17 cellular contexts compared by ENCODE assay signal in genomic region chr1:223513309-223513708, GRCh38.
DNase-seq lines count a peak whose midpoint lies in the region; ATAC-seq and TF ChIP-seq lines count a peak whose summit lies in the region.
"Had no signal": no experiment of that assay in that cellular context is flagged by ENCODE, and none has a peak within 500 bp of the region (broad histone marks: within the 10 kb centered on the region; RNA-seq: fewer than 3 reads in every experiment).

No MANE protein-coding gene starts in this region.

- H3K27me3 Mint-ChIP-seq in activated CD4-positive, alpha-beta memory T cell treated with anti-CD3 and anti-CD28 coated beads for 36 hours, result no peaks in the 10 kb centered on the region
- H3K27me3 Mint-ChIP-seq: CD4-positive, alpha-beta memory T cell had no signal

- no peak overlapping the region for H3K27ac Mint-ChIP-seq in activated CD4-positive, alpha-beta memory T cell treated with anti-CD3 and anti-CD28 coated beads for 36 hours
- H3K27ac Mint-ChIP-seq: B cell had no signal

- no peaks in the 10 kb centered on the region for H3K9me3 ChIP-seq in lung (ENCODE audit: control insufficient read depth in 2 of 2, insufficient read depth in 1 of 2, low read length in 1 of 2)
- H3K9me3 ChIP-seq: SJSA1 had no signal

- ATAC-seq in lung (ENCODE audit: insufficient read depth, low FRiP score), result peak; percentile 50
- ATAC-seq: K562 had no signal

- H3K36me3 ChIP-seq in lung (ENCODE audit: control insufficient read depth in 2 of 2, insufficient read depth in 2 of 2, low read length in 2 of 2), result no peaks in the 10 kb centered on the region
- H3K36me3 ChIP-seq: SJSA1 had no signal

- WGBS in lung, 2 donors, result 54 to 78% methylated on average over 4 of the region's 4 CpGs

- DNase-seq in DMS153 treated with DMSO at 0.1 percent for 48 hours (lab: John Stamatoyannopoulos, UW; ENCODE audit: unreplicated experiment) (peak; percentile 55), NCI-H1092 treated with DMSO at 0.1 percent for 48 hours (lab: John Stamatoyannopoulos, UW) (peak; percentile 90), NCI-H345 treated with DMSO at 0.1 percent for 48 hours (lab: John Stamatoyannopoulos, UW; ENCODE audit: unreplicated experiment) (peak; percentile 72), lung (ENCODE audit: low spot score) (peak; percentile 38), pons (ENCODE audit: low spot score) (no peak), HUDEP-2 (lab: John Stamatoyannopoulos, UW; ENCODE audit: unreplicated experiment in 76 of 76) (no peak)
- no peak for DNase-seq in activated CD4-positive, alpha-beta memory T cell treated with anti-CD3 and anti-CD28 coated beads for 36 hours
- DNase-seq: CD4-positive, alpha-beta memory T cell; NCI-H446 treated with DMSO at 0.1 percent for 48 hours; NK-92 treated with Interleukin-12 subunit alpha and Interleukin-12 subunit beta, amount 100 ng/mL, for 24 hours; OCI-M1; RPMI8226; SW 1271 had no signal

- no peaks in the 10 kb centered on the region for H3K36me3 Mint-ChIP-seq in activated CD4-positive, alpha-beta memory T cell treated with anti-CD3 and anti-CD28 coated beads for 36 hours
- H3K36me3 Mint-ChIP-seq: CD4-positive, alpha-beta memory T cell had no signal

- H3K9me3 Mint-ChIP-seq in activated CD4-positive, alpha-beta memory T cell treated with anti-CD3 and anti-CD28 coated beads for 36 hours, result peaks cover 12% of the 10 kb centered on the region

- H3K27me3 ChIP-seq in lung (ENCODE audit: control insufficient read depth, insufficient read depth), result no peaks in the 10 kb centered on the region
- H3K27me3 ChIP-seq: SJSA1 had no signal

- no peak overlapping the region for H3K4me3 Mint-ChIP-seq in activated CD4-positive, alpha-beta memory T cell treated with anti-CD3 and anti-CD28 coated beads for 36 hours
- H3K4me3 Mint-ChIP-seq: B cell had no signal

- H3K4me3 ChIP-seq in lung, result no peak overlapping the region
- H3K4me3 ChIP-seq: K562, SJSA1 had no signal

- no peak overlapping the region for H3K27ac ChIP-seq in lung (ENCODE audit: low read depth in 1 of 2, low read length in 1 of 2)
- H3K27ac ChIP-seq: HL-60, SJSA1 had no signal

- CTCF ChIA-PET in activated CD4-positive, alpha-beta memory T cell treated with anti-CD3 and anti-CD28 coated beads for 36 hours (lab: Charles Lee), result interaction anchor here (0.8 to 1.0 kb wide), 2 partner anchors 17 to 115 kb away, joined by 3 read pairs; no protein-coding TSS in a partner anchor

- intact Hi-C loops in activated CD4-positive, alpha-beta memory T cell treated with anti-CD3 and anti-CD28 coated beads for 36 hours (cut with micrococcal nuclease), result no loop called here

- peaks cover 0 to 2% of the 10 kb centered on the region in 2 donors for H3K4me1 ChIP-seq in lung (ENCODE audit: control insufficient read depth in 2 of 2, insufficient read depth in 2 of 2, low read length in 2 of 2)
- H3K4me1 ChIP-seq: SJSA1 had no signal

- no peak for TF ChIP-seq CTCF in lung (IDR thresholded peaks at IDR 0.05; ENCODE audit: control extremely low read depth, extremely low read depth)

- peaks cover 41% of the 10 kb centered on the region for H3K4me1 Mint-ChIP-seq in activated CD4-positive, alpha-beta memory T cell treated with anti-CD3 and anti-CD28 coated beads for 36 hours (ENCODE audit: low read depth)
- H3K4me1 Mint-ChIP-seq: B cell had no signal

- POLR2A ChIA-PET in activated CD4-positive, alpha-beta memory T cell treated with anti-CD3 and anti-CD28 coated beads for 36 hours (lab: Charles Lee), result interaction anchor here (0.6 kb wide), 1 partner anchor 344 kb away, joined by 3 read pairs; no protein-coding TSS in a partner anchor

Comparison
In these comparisons a context has a peak if more than half of its experiments do, and no peak if none do; other contexts are left out.
1. DNase-seq: peak in DMS153 treated with DMSO at 0.1 percent for 48 hours (single experiment), NCI-H1092 treated with DMSO at 0.1 percent for 48 hours (single experiment), NCI-H345 treated with DMSO at 0.1 percent for 48 hours (single experiment) and lung (single experiment); none in activated CD4-positive, alpha-beta memory T cell treated with anti-CD3 and anti-CD28 coated beads for 36 hours (single experiment), pons (single experiment) and HUDEP-2 (0 of 76).